In the genomic region with DNA sequence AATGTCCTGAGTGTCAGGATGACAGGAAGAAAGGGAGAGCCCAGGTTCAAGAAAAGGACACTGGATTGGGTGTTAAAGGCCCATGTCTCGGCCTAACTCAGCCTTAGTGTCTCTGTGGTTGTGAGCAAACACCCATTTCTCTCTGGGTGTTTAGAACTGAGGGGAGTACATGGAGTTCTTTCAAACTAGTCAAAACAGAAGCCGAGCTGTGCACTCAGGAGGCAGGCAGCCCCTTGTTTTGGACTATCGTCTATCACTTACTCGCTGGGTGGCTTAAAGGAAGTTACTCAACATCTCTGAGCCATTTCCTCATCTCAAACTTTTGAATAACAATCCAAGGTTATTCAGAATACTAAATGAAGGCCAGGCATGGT, we compare ENCODE assay signal across 11 cellular contexts. TPM values are rescaled to one million over a fixed set of nuclear protein-coding genes. Genes with fewer than 3 reads are reported as not detected.
DNase-seq lines count a peak whose midpoint lies in the region; ATAC-seq and TF ChIP-seq lines count a peak whose summit lies in the region.
"Had no signal": no experiment of that assay in that cellular context is flagged by ENCODE, and none has a peak within 500 bp of the region (broad histone marks: within the 10 kb centered on the region; RNA-seq: fewer than 3 reads in every experiment).

No MANE protein-coding gene starts in this region.

- H3K4me3 ChIP-seq in choroid plexus epithelial cell (ENCODE audit: low read depth, low read length), result no peak overlapping the region
- H3K4me3 ChIP-seq in trophoblast cell (ENCODE audit: low read depth, low read length), result no peak overlapping the region
- H3K4me3 ChIP-seq: tibial artery had no signal

- no CpG with 5 or more reads among the region's 4 CpGs for WGBS in trophoblast cell (ENCODE audit: extremely low coverage, insufficient coverage, insufficient read length)

- H3K27ac Mint-ChIP-seq in T-cell, result peak overlapping the region; percentile 97 to 98

- H2BK5ac ChIP-seq in trophoblast cell (ENCODE audit: low read depth, low read length, poor library complexity), result no peak overlapping the region

- ATAC-seq in GM21423 (IDR thresholded peaks at IDR 0.05; ENCODE audit: unreplicated experiment) (peak; percentile 3), T-cell (replicated peaks in 1 of 4) (peak in 3 of 4 experiments; percentile 7 to 21 (median 13)), GM19324 (IDR thresholded peaks at IDR 0.05; ENCODE audit: low FRiP score, unreplicated experiment) (no peak)

- no peak overlapping the region for H2AK5ac ChIP-seq in trophoblast cell (ENCODE audit: low read length)

- no peak overlapping the region for H3K4me2 ChIP-seq in trophoblast cell (ENCODE audit: low read length)

- H3K4me1 Mint-ChIP-seq in T-cell, result peaks cover 79 to 93% (median 89%) of the 10 kb centered on the region in 3 donors

- H2BK120ac ChIP-seq in trophoblast cell (ENCODE audit: insufficient read depth, low read length, poor library complexity), result no peak overlapping the region

- H3K9me3 Mint-ChIP-seq in T-cell, result peaks cover 0 to 3% (median 0%) of the 10 kb centered on the region in 3 donors
- H3K9me3 Mint-ChIP-seq: neural crest cell had no signal

- H3K23ac ChIP-seq in trophoblast cell (ENCODE audit: low read length), result no peak overlapping the region

- H3K79me2 ChIP-seq in trophoblast cell (ENCODE audit: control insufficient read depth, insufficient read depth, low read length, poor library complexity), result no peaks in the 10 kb centered on the region

- H3K79me1 ChIP-seq in trophoblast cell (ENCODE audit: low read length), result no peaks in the 10 kb centered on the region

- peaks cover 1% of the 10 kb centered on the region for H3K9me3 ChIP-seq in trophoblast cell (ENCODE audit: insufficient read depth, low read depth, low read length)
- H3K9me3 ChIP-seq: tibial artery had no signal

- no peak for TF ChIP-seq CTCF in choroid plexus epithelial cell (conservative IDR thresholded peaks at IDR 0.05; ENCODE audit: low read depth, low read length)

- H3K36me3 ChIP-seq in trophoblast cell (ENCODE audit: control insufficient read depth in 1 of 2, insufficient read depth in 2 of 2, low read length in 2 of 2), result no peaks in the 10 kb centered on the region
- H3K36me3 ChIP-seq: tibial artery had no signal

- H3K4me1 ChIP-seq in trophoblast cell (ENCODE audit: control insufficient read depth in 1 of 2, insufficient read depth in 2 of 2, low read length in 2 of 2), result peaks cover 2 to 4% of the 10 kb centered on the region in 2 experiments
- H3K4me1 ChIP-seq: tibial artery had no signal

- H4K8ac ChIP-seq in trophoblast cell (ENCODE audit: low read depth, low read length), result peak overlapping the region; percentile 2

- H3K36me3 Mint-ChIP-seq in T-cell, result peaks cover 3% of the 10 kb centered on the region

- H3K27ac ChIP-seq in trophoblast cell (ENCODE audit: low read depth, low read length), result peak overlapping the region; percentile 40
- H3K27ac ChIP-seq: tibial artery had no signal

- no peak overlapping the region for H3K4ac ChIP-seq in trophoblast cell (ENCODE audit: low read depth, low read length)

- no peak overlapping the region for H3K9ac ChIP-seq in trophoblast cell (ENCODE audit: low read length)

- no peak overlapping the region for H4K12ac ChIP-seq in trophoblast cell (ENCODE audit: low read depth, low read length)

- peak overlapping the region; percentile 22 for H4K91ac ChIP-seq in trophoblast cell (ENCODE audit: low read depth, low read length)

- H2BK12ac ChIP-seq in trophoblast cell (ENCODE audit: low read length), result peak overlapping the region; percentile 9

- CTCF ChIA-PET in T-cell (lab: Charles Lee), result interaction anchor here (0.7 to 1.2 kb wide), 3 partner anchors 21 to 72 kb away, joined by 3 to 5 read pairs (median 4); no protein-coding TSS in a partner anchor

- POLR2A ChIA-PET in T-cell (lab: Charles Lee), result interaction anchor here in 1 of 2 donors (1.2 kb wide), 1 partner anchor 46 kb away, joined by 5 read pairs; no protein-coding TSS in a partner anchor

- H3K27me3 Mint-ChIP-seq in T-cell, result no peaks in the 10 kb centered on the region

- H3K18ac ChIP-seq in trophoblast cell (ENCODE audit: low read length), result no peak overlapping the region

- H3K27me3 ChIP-seq in trophoblast cell (ENCODE audit: insufficient read depth, low read length), result no peaks in the 10 kb centered on the region
- H3K27me3 ChIP-seq: tibial artery had no signal

- no peak overlapping the region for H2AFZ ChIP-seq in trophoblast cell (ENCODE audit: insufficient read depth, low read length, poor library complexity)

- peak in 32 of 34 experiments; percentile 25 to 84 (median 51) for DNase-seq in T-cell
- peak; percentile 80 for DNase-seq in choroid plexus epithelial cell (ENCODE audit: low read depth)
- DNase-seq in trophoblast cell, result peak in 1 of 2 donors; percentile 33
- no peak for DNase-seq in NCI-H510A (lab: John Stamatoyannopoulos, UW)
- no peak for DNase-seq in T1000 (lab: John Stamatoyannopoulos, UW)
- DNase-seq in occipital lobe (lab: John Stamatoyannopoulos, UW), result no peak
- DNase-seq: NCI-H1092, tibial artery had no signal

- H3K4me3 Mint-ChIP-seq in T-cell, result peak overlapping the region; percentile 80 to 89 (median 83)
- H3K4me3 Mint-ChIP-seq: neural crest cell had no signal

- H3K14ac ChIP-seq in trophoblast cell (ENCODE audit: low read length), result no peak overlapping the region

RNA-seq across cellular contexts. Expression of a gene that starts 40.0 kb away (rescaled TPM):
- total RNA-seq in T-cell (10 to 100 TPM; 11.6 to 14.9 (median 13.8) TPM), occipital lobe (6.4 TPM)
- 6.6 and 7.1 TPM in 2 replicates for polyA plus RNA-seq in trophoblast cell (2013)

RNA-seq across cellular contexts. Expression of a gene that starts 40.9 kb away (rescaled TPM):
- total RNA-seq in T-cell, result 10 to 100 TPM; 11.8 to 21.0 (median 17.3) TPM
- 10.2 and 11.5 TPM in 2 replicates for polyA plus RNA-seq in trophoblast cell (2013)
- total RNA-seq in occipital lobe, result 36.0 TPM

RNA-seq across cellular contexts. Expression of a gene that starts 46.4 kb away (rescaled TPM):
- total RNA-seq in T-cell, result 100 to 1,000 TPM; 351 to 746 (median 698) TPM
- polyA plus RNA-seq in trophoblast cell (2013), result 131 and 139 TPM in 2 replicates
- 2.7 TPM for total RNA-seq in occipital lobe

Comparison
In these comparisons a context has a peak if more than half of its experiments do, and no peak if none do; other contexts are left out.
1. DNase-seq: peak in T-cell (32 of 34) and choroid plexus epithelial cell (single experiment); none in NCI-H510A (single experiment), T1000 (single experiment) and occipital lobe (single experiment).
2. RNA of a gene that starts 46.4 kb away (total RNA-seq): 351 to 746 TPM in T-cell; 2.7 TPM in occipital lobe (single experiment); every median in the first group is over 10 times any median in the second.